ENCODE assay signal across 22 cellular contexts in genomic region chr1:177569476-177569875, GRCh38.
A peak's percentile ranks its signal among the peaks of the same experiment; 100 is the strongest.
DNase-seq lines count a peak whose midpoint lies in the region; ATAC-seq, FAIRE-seq and TF ChIP-seq lines count a peak whose summit lies in the region.
"Had no signal": no experiment of that assay in that cellular context is flagged by ENCODE, and none has a peak within 500 bp of the region (broad histone marks: within the 10 kb centered on the region; RNA-seq: fewer than 3 reads in every experiment).

No MANE protein-coding gene starts in this region.

- no peak for TF ChIP-seq CTCF in astrocyte of the cerebellum (IDR thresholded peaks at IDR 0.05; ENCODE audit: low read depth, low read length, missing control alignments)
- no peak for TF ChIP-seq CTCF in epithelial cell of esophagus (IDR thresholded peaks at IDR 0.05; ENCODE audit: insufficient read depth, low read depth, low read length, missing control alignments)

- H3K27me3 Mint-ChIP-seq in activated naive CD4-positive, alpha-beta T cell treated with anti-CD3 and anti-CD28 coated beads, Interleukin-2, amount 10 ng/mL, durations not matched to agents 7 days and 5 days, result no peaks in the 10 kb centered on the region
- H3K27me3 Mint-ChIP-seq in activated CD8-positive, alpha-beta T cell treated with anti-CD3 and anti-CD28 coated beads, Interleukin-2, amount 10 ng/mL, durations not matched to agents 7 days and 5 days (ENCODE audit: low read depth), result no peaks in the 10 kb centered on the region
- H3K27me3 Mint-ChIP-seq: CD4-positive, alpha-beta memory T cell had no signal

- CTCF ChIA-PET in activated naive CD4-positive, alpha-beta T cell treated with anti-CD3 and anti-CD28 coated beads, Interleukin-2, amount 10 ng/mL, durations not matched to agents 7 days and 5 days (lab: Charles Lee), result no interaction called here
- CTCF ChIA-PET in activated CD8-positive, alpha-beta T cell treated with anti-CD3 and anti-CD28 coated beads, Interleukin-2, amount 10 ng/mL, durations not matched to agents 7 days and 5 days (lab: Charles Lee), result no interaction called here

- in situ Hi-C loops in astrocyte of the cerebellum (cut with HindIII; ENCODE audit: low sequenced_read_pairs), result no loop called here

- no peaks in the 10 kb centered on the region for H3K4me1 Mint-ChIP-seq in activated naive CD4-positive, alpha-beta T cell treated with anti-CD3 and anti-CD28 coated beads, Interleukin-2, amount 10 ng/mL, durations not matched to agents 7 days and 5 days
- H3K4me1 Mint-ChIP-seq in activated CD8-positive, alpha-beta T cell treated with anti-CD3 and anti-CD28 coated beads, Interleukin-2, amount 10 ng/mL, durations not matched to agents 7 days and 5 days (ENCODE audit: low read depth), result no peaks in the 10 kb centered on the region
- H3K4me1 Mint-ChIP-seq: CD4-positive, alpha-beta memory T cell had no signal

- POLR2A ChIA-PET in activated CD8-positive, alpha-beta T cell treated with anti-CD3 and anti-CD28 coated beads, Interleukin-2, amount 10 ng/mL, durations not matched to agents 7 days and 5 days (lab: Charles Lee), result no interaction called here

- FAIRE-seq in RCC 7860 (lab: Jason Lieb, UNC), result no peak
- FAIRE-seq: G401.6 had no signal

- H3K4me3 ChIP-seq in astrocyte of the cerebellum (ENCODE audit: low read depth, low read length), result no peak overlapping the region
- H3K4me3 ChIP-seq in epithelial cell of esophagus (ENCODE audit: low read length), result no peak overlapping the region
- H3K4me3 ChIP-seq: BLaER1 had no signal

- H3K27ac Mint-ChIP-seq in activated naive CD4-positive, alpha-beta T cell treated with anti-CD3 and anti-CD28 coated beads, Interleukin-2, amount 10 ng/mL, durations not matched to agents 7 days and 5 days, result no peak overlapping the region
- no peak overlapping the region for H3K27ac Mint-ChIP-seq in activated CD8-positive, alpha-beta T cell treated with anti-CD3 and anti-CD28 coated beads, Interleukin-2, amount 10 ng/mL, durations not matched to agents 7 days and 5 days
- H3K27ac Mint-ChIP-seq: CD4-positive, alpha-beta memory T cell had no signal

- peak; percentile 34 for DNase-seq in HT1080 (ENCODE audit: low read depth)
- peak; percentile 1 for DNase-seq in astrocyte of the cerebellum (ENCODE audit: low read depth)
- DNase-seq in epithelial cell of esophagus (ENCODE audit: low read depth), result peak; percentile 13
- DNase-seq in myocyte (ENCODE audit: low read depth), result peak; percentile 35
- DNase-seq in RCC 7860 (ENCODE audit: low spot score), result no peak
- DNase-seq in activated naive CD4-positive, alpha-beta T cell treated with anti-CD3 and anti-CD28 coated beads, Interleukin-2, amount 10 ng/mL, durations not matched to agents 7 days and 5 days, result no peak
- no peak for DNase-seq in activated CD8-positive, alpha-beta T cell treated with anti-CD3 and anti-CD28 coated beads, Interleukin-2, amount 10 ng/mL, durations not matched to agents 7 days and 5 days
- DNase-seq: Caco-2; CD4-positive, alpha-beta memory T cell; DMS 273 treated with DMSO at 0.1 percent for 48 hours; GOT3; KG1; NCI-H1105; NCI-H1694; NCI-H2081; NCI-H2171; NCI-H345; NCI-H524; Right ventricle myocardium superior had no signal

- no peak for ATAC-seq in HG03469 (IDR thresholded peaks at IDR 0.05; ENCODE audit: unreplicated experiment)
- ATAC-seq in activated CD8-positive, alpha-beta T cell treated with anti-CD3 and anti-CD28 coated beads, Interleukin-2, amount 10 ng/mL, durations not matched to agents 7 days and 5 days, result no peak

- no peaks in the 10 kb centered on the region for H3K36me3 Mint-ChIP-seq in activated naive CD4-positive, alpha-beta T cell treated with anti-CD3 and anti-CD28 coated beads, Interleukin-2, amount 10 ng/mL, durations not matched to agents 7 days and 5 days
- H3K36me3 Mint-ChIP-seq in activated CD8-positive, alpha-beta T cell treated with anti-CD3 and anti-CD28 coated beads, Interleukin-2, amount 10 ng/mL, durations not matched to agents 7 days and 5 days (ENCODE audit: low read depth), result no peaks in the 10 kb centered on the region
- H3K36me3 Mint-ChIP-seq: CD4-positive, alpha-beta memory T cell had no signal

- H3K9me3 Mint-ChIP-seq in activated naive CD4-positive, alpha-beta T cell treated with anti-CD3 and anti-CD28 coated beads, Interleukin-2, amount 10 ng/mL, durations not matched to agents 7 days and 5 days, result peaks cover 4% of the 10 kb centered on the region
- no peaks in the 10 kb centered on the region for H3K9me3 Mint-ChIP-seq in activated CD8-positive, alpha-beta T cell treated with anti-CD3 and anti-CD28 coated beads, Interleukin-2, amount 10 ng/mL, durations not matched to agents 7 days and 5 days (ENCODE audit: insufficient read depth)

- H3K4me3 Mint-ChIP-seq in activated naive CD4-positive, alpha-beta T cell treated with anti-CD3 and anti-CD28 coated beads, Interleukin-2, amount 10 ng/mL, durations not matched to agents 7 days and 5 days, result no peak overlapping the region
- no peak overlapping the region for H3K4me3 Mint-ChIP-seq in activated CD8-positive, alpha-beta T cell treated with anti-CD3 and anti-CD28 coated beads, Interleukin-2, amount 10 ng/mL, durations not matched to agents 7 days and 5 days
- H3K4me3 Mint-ChIP-seq: CD4-positive, alpha-beta memory T cell had no signal

Comparison
In these comparisons a context has a peak if more than half of its experiments do, and no peak if none do; other contexts are left out.
1. DNase-seq: peak in HT1080 (single experiment), astrocyte of the cerebellum (single experiment), epithelial cell of esophagus (single experiment) and myocyte (single experiment); none in RCC 7860 (single experiment), activated naive CD4-positive, alpha-beta T cell treated with anti-CD3 and anti-CD28 coated beads, Interleukin-2, amount 10 ng/mL, durations not matched to agents 7 days and 5 days (single experiment) and activated CD8-positive, alpha-beta T cell treated with anti-CD3 and anti-CD28 coated beads, Interleukin-2, amount 10 ng/mL, durations not matched to agents 7 days and 5 days (single experiment).